Comparison of ENCODE assay signal across 1 cellular context in genomic region chr16:47034455-47034854, GRCh38.
TF ChIP-seq lines count a peak whose summit lies in the region.

No MANE protein-coding gene starts in this region.

TF ChIP-seq in GM12878, 131 proteins besides CTCF, POLR2A, EP300 and RAD21 (continued from another document):
- TF ChIP-seq, protein P1, sequence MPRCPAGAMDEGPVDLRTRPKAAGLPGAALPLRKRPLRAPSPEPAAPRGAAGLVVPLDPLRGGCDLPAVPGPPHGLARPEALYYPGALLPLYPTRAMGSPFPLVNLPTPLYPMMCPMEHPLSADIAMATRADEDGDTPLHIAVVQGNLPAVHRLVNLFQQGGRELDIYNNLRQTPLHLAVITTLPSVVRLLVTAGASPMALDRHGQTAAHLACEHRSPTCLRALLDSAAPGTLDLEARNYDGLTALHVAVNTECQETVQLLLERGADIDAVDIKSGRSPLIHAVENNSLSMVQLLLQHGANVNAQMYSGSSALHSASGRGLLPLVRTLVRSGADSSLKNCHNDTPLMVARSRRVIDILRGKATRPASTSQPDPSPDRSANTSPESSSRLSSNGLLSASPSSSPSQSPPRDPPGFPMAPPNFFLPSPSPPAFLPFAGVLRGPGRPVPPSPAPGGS (IDR thresholded peaks at IDR 0.05; ENCODE audit: borderline replicate concordance, insufficient read depth, low read depth, low read length, poor library complexity, severe bottlenecking), result no peak
- no peak for TF ChIP-seq SMARCA5 (IDR thresholded peaks at IDR 0.05)
